ENCODE assay signal across 8 cellular contexts in genomic region chr11:65291613-65292012, GRCh38. TPM values are rescaled to one million over a fixed set of nuclear protein-coding genes. Genes with fewer than 3 reads are reported as not detected.
DNase-seq lines count a peak whose midpoint lies in the region; ATAC-seq and TF ChIP-seq lines count a peak whose summit lies in the region.

No MANE protein-coding gene starts in this region.

- no peaks in the 10 kb centered on the region for H3K4me1 ChIP-seq in foreskin keratinocyte

- intact Hi-C loops in Right ventricle myocardium superior (cut with DNase I), result no loop called here

- ATAC-seq in Right ventricle myocardium superior (ENCODE audit: poor library complexity), result peak; percentile 40
- ATAC-seq in GM18502 (IDR thresholded peaks at IDR 0.05; ENCODE audit: poor library complexity, unreplicated experiment), result no peak
- no peak for ATAC-seq in GM18861 (IDR thresholded peaks at IDR 0.05; ENCODE audit: unreplicated experiment)
- ATAC-seq in foreskin keratinocyte, result no peak

- no peaks in the 10 kb centered on the region for H3K27me3 ChIP-seq in foreskin keratinocyte

- DNase-seq in COLO829 (ENCODE audit: low spot score), result peak; percentile 68
- DNase-seq in Right ventricle myocardium superior, result no peak
- peak; percentile 92 for DNase-seq in putamen (ENCODE audit: low spot score)
- no peak for DNase-seq in DMS153 (lab: John Stamatoyannopoulos, UW)
- DNase-seq in foreskin keratinocyte, result no peak

- H3K4me3 ChIP-seq in WI38 (ENCODE audit: low read depth, low read length), result peak overlapping the region; percentile 24

- H3K27ac ChIP-seq in foreskin keratinocyte, result no peak overlapping the region

- TF ChIP-seq CTCF in WI38 (IDR thresholded peaks at IDR 0.05; ENCODE audit: low read depth, low read length) (no peak), foreskin keratinocyte (conservative IDR thresholded peaks at IDR 0.05) (no peak)

RNA-seq across cellular contexts. Expression of gene CDC42EP2, which starts 23.1 kb away (rescaled TPM):
- total RNA-seq in Right ventricle myocardium superior, result 14.0 TPM
- total RNA-seq in foreskin keratinocyte, result 20.3 and 22.2 TPM in 2 replicates
- polyA plus RNA-seq in foreskin keratinocyte, result 26.2 and 31.5 TPM in 2 replicates

RNA-seq across cellular contexts. Expression of gene POLA2, which starts 29.9 kb away (rescaled TPM):
- total RNA-seq in Right ventricle myocardium superior, result 4.9 TPM
- 30.6 and 30.8 TPM in 2 replicates for total RNA-seq in foreskin keratinocyte
- polyA plus RNA-seq in foreskin keratinocyte, result 39.8 and 42.7 TPM in 2 replicates

RNA-seq across cellular contexts. Expression of gene DPF2, which starts 42.0 kb away (rescaled TPM):
- total RNA-seq in Right ventricle myocardium superior, result 49.3 TPM
- 29.1 and 31.7 TPM in 2 replicates for total RNA-seq in foreskin keratinocyte
- 38.0 and 38.7 TPM in 2 replicates for polyA plus RNA-seq in foreskin keratinocyte

Comparison
In these comparisons a context has a peak if more than half of its experiments do, and no peak if none do; other contexts are left out.
1. DNase-seq: peak in COLO829 (single experiment) and putamen (single experiment); none in Right ventricle myocardium superior (single experiment), DMS153 (single experiment) and foreskin keratinocyte (0 of 2).